In genomic region chr13:43662976-43663375, GRCh38 we compare ENCODE assay signal across 20 cellular contexts.
DNase-seq lines count a peak whose midpoint lies in the region; ATAC-seq and TF ChIP-seq lines count a peak whose summit lies in the region.
"Had no signal": no experiment of that assay in that cellular context is flagged by ENCODE, and none has a peak within 500 bp of the region (broad histone marks: within the 10 kb centered on the region; RNA-seq: fewer than 3 reads in every experiment).

No MANE protein-coding gene starts in this region.

- H4K8ac ChIP-seq in neuronal stem cell (ENCODE audit: low read depth, low read length): no peak overlapping the region

- H3K18ac ChIP-seq in neuronal stem cell (ENCODE audit: low read length): no peak overlapping the region

- no peak overlapping the region for H2BK5ac ChIP-seq in neuronal stem cell (ENCODE audit: low read length)

- no peak for DNase-seq in Calu3
- no peak for DNase-seq in neuronal stem cell (ENCODE audit: low spot score)
- no peak for DNase-seq in 8988T
- DNase-seq in SKM-1 treated with dmso at 0.1 percent for 144 hours (lab: John Stamatoyannopoulos, UW; ENCODE audit: unreplicated experiment): no peak
- no peak for DNase-seq in MCF 10A (ENCODE audit: unreplicated experiment)
- no peak for DNase-seq in KBM-7
- DNase-seq: Caco-2; CD4-positive, alpha-beta memory T cell; H9; NCI-H1694 treated with DMSO at 0.1 percent for 48 hours; NCI-H526; SW 1271 had no signal

- CTCF ChIA-PET in Calu3 (lab: Charles Lee) (no interaction called here), MCF 10A (lab: Yijun Ruan, JAX) (no interaction called here)

- H3K36me3 ChIP-seq in Loucy (ENCODE audit: insufficient read depth, low read length) (no peaks in the 10 kb centered on the region), gastroesophageal sphincter (no peaks in the 10 kb centered on the region), neuronal stem cell (replicated peaks in 1 of 2; ENCODE audit: control insufficient read depth in 2 of 2, insufficient read depth in 2 of 2, low read length in 2 of 2) (no peaks in the 10 kb centered on the region)
- H3K36me3 ChIP-seq: BLaER1 treated with 17β-estradiol and CSF1 and Interleukin-3, amounts not matched to agents 10 nM and 100 nM; SJSA1 had no signal

- no peaks in the 10 kb centered on the region for H3K9me2 ChIP-seq in Loucy (replicated peaks; ENCODE audit: low read depth, low read length)

- no peak overlapping the region for H3K4me3 ChIP-seq in Loucy (ENCODE audit: low read length, poor library complexity, severe bottlenecking)
- no peak overlapping the region for H3K4me3 ChIP-seq in gastroesophageal sphincter
- no peak overlapping the region for H3K4me3 ChIP-seq in neuronal stem cell (ENCODE audit: low read length in 2 of 2)
- H3K4me3 ChIP-seq: BLaER1 treated with 17β-estradiol and CSF1 and Interleukin-3, amounts not matched to agents 10 nM and 100 nM; SJSA1 had no signal

- intact Hi-C loops in Calu3 (cut with micrococcal nuclease; ENCODE audit: unreplicated experiment): no loop called here
- intact Hi-C loops in MCF 10A (cut with micrococcal nuclease): no loop called here

- no peaks in the 10 kb centered on the region for H3K27me3 ChIP-seq in Loucy (ENCODE audit: insufficient read depth, low read length, poor library complexity, severe bottlenecking)
- H3K27me3 ChIP-seq in gastroesophageal sphincter: no peaks in the 10 kb centered on the region
- no peaks in the 10 kb centered on the region for H3K27me3 ChIP-seq in neuronal stem cell (ENCODE audit: control insufficient read depth in 3 of 3, insufficient read depth in 3 of 3, low read depth in 1 of 3, low read length in 3 of 3)
- H3K27me3 ChIP-seq: BLaER1 treated with 17β-estradiol and CSF1 and Interleukin-3, amounts not matched to agents 10 nM and 100 nM; SJSA1 had no signal

- no TSS peak for BruUV-seq in Calu3 (replicated peaks; lab: Mats Ljungman, UMichigan)
- no TSS peak for BruUV-seq in MCF 10A (replicated peaks; lab: Mats Ljungman, UMichigan)

- H2BK15ac ChIP-seq in neuronal stem cell (ENCODE audit: low read length): no peak overlapping the region

- H3F3A ChIP-seq in Loucy (ENCODE audit: low read depth): no peaks in the 10 kb centered on the region

- H3K4ac ChIP-seq in neuronal stem cell (ENCODE audit: low read length): no peak overlapping the region

- in situ Hi-C loops in KBM-7 (cut with MboI; ENCODE audit: low pct_unique_long_range_greater_than_20kb, low sequenced_read_pairs): no loop called here

- no peak overlapping the region for H3K23ac ChIP-seq in neuronal stem cell (ENCODE audit: low read depth, low read length, poor library complexity)

- H3K14ac ChIP-seq in neuronal stem cell (ENCODE audit: low read length): no peak overlapping the region

- H3K9me3 ChIP-seq in Loucy (ENCODE audit: insufficient read depth, low read depth, low read length) (no peaks in the 10 kb centered on the region), gastroesophageal sphincter (no peaks in the 10 kb centered on the region), neuronal stem cell (replicated peaks in 1 of 2; ENCODE audit: control insufficient read depth in 2 of 2, insufficient read depth in 1 of 2, low read depth in 1 of 2, low read length in 2 of 2) (no peaks in the 10 kb centered on the region)
- H3K9me3 ChIP-seq: BLaER1 treated with 17β-estradiol and CSF1 and Interleukin-3, amounts not matched to agents 10 nM and 100 nM; Caco-2; SJSA1 had no signal

- H3K36me3 Mint-ChIP-seq in Calu3 (ENCODE audit: insufficient read depth, unreplicated experiment) (no peaks in the 10 kb centered on the region), MCF 10A (ENCODE audit: insufficient read depth, unreplicated experiment) (no peaks in the 10 kb centered on the region)
- H3K36me3 Mint-ChIP-seq: CD4-positive, alpha-beta memory T cell had no signal

- TF ChIP-seq POLR2A in gastroesophageal sphincter (IDR thresholded peaks at IDR 0.05): no peak

- peak overlapping the region; percentile 20 for H3K27ac Mint-ChIP-seq in Calu3 (ENCODE audit: unreplicated experiment)
- H3K27ac Mint-ChIP-seq in MCF 10A (ENCODE audit: low read depth, unreplicated experiment): no peak overlapping the region
- H3K27ac Mint-ChIP-seq: CD4-positive, alpha-beta memory T cell; H9 had no signal

- no peak overlapping the region for H3K9ac ChIP-seq in Loucy (ENCODE audit: low read depth, low read length, poor library complexity, severe bottlenecking)
- H3K9ac ChIP-seq in neuronal stem cell (ENCODE audit: low read depth, low read length, poor library complexity): no peak overlapping the region
- H3K9ac ChIP-seq: BLaER1 treated with 17β-estradiol and CSF1 and Interleukin-3, amounts not matched to agents 10 nM and 100 nM; KMS-11 had no signal

- no peak for ATAC-seq in gastroesophageal sphincter
- ATAC-seq: Right ventricle myocardium inferior had no signal

- no peak overlapping the region for H3K4me2 ChIP-seq in Loucy (ENCODE audit: low read depth, low read length, poor library complexity, severe bottlenecking)
- H3K4me2 ChIP-seq in neuronal stem cell (ENCODE audit: insufficient read depth, low read length, poor library complexity, severe bottlenecking): no peak overlapping the region
- H3K4me2 ChIP-seq: BLaER1 treated with 17β-estradiol and CSF1 and Interleukin-3, amounts not matched to agents 10 nM and 100 nM; KMS-11 had no signal

- TF ChIP-seq CTCF in Calu3 (IDR thresholded peaks at IDR 0.05; ENCODE audit: unreplicated experiment): no peak
- no peak for TF ChIP-seq CTCF in Loucy (conservative IDR thresholded peaks at IDR 0.05; ENCODE audit: low read length)
- no peak for TF ChIP-seq CTCF in gastroesophageal sphincter (IDR thresholded peaks at IDR 0.05)
- no peak for TF ChIP-seq CTCF in MCF 10A (IDR thresholded peaks at IDR 0.05; ENCODE audit: unreplicated experiment)

- no peaks in the 10 kb centered on the region for H4K20me1 ChIP-seq in Loucy (ENCODE audit: insufficient read depth, low read length, poor library complexity, severe bottlenecking)
- H4K20me1 ChIP-seq: BLaER1 treated with 17β-estradiol and CSF1 and Interleukin-3, amounts not matched to agents 10 nM and 100 nM had no signal

- no peak for TF ChIP-seq EP300 in gastroesophageal sphincter (IDR thresholded peaks at IDR 0.05)

- H3K4me3 Mint-ChIP-seq in Calu3 (ENCODE audit: low read depth, unreplicated experiment): no peak overlapping the region
- no peak overlapping the region for H3K4me3 Mint-ChIP-seq in MCF 10A (ENCODE audit: unreplicated experiment)
- H3K4me3 Mint-ChIP-seq: CD4-positive, alpha-beta memory T cell; H9 had no signal

- H3K79me1 ChIP-seq in neuronal stem cell (ENCODE audit: low read depth, low read length): no peaks in the 10 kb centered on the region

- peak overlapping the region in 3 of 4 donors; percentile 4 to 11 (median 10) for H3K27ac ChIP-seq in gastroesophageal sphincter
- H3K27ac ChIP-seq in neuronal stem cell (replicated peaks; ENCODE audit: low read length): no peak overlapping the region
- H3K27ac ChIP-seq: 22Rv1; BLaER1 treated with 17β-estradiol and CSF1 and Interleukin-3, amounts not matched to agents 10 nM and 100 nM; HL-60; KMS-11; SJSA1 had no signal

- H3K4me1 ChIP-seq in Loucy (ENCODE audit: insufficient read depth, low read length, poor library complexity, severe bottlenecking): peaks cover 11% of the 10 kb centered on the region
- peaks cover 3 to 29% (median 15%) of the 10 kb centered on the region in 3 donors for H3K4me1 ChIP-seq in gastroesophageal sphincter
- H3K4me1 ChIP-seq in neuronal stem cell (ENCODE audit: control insufficient read depth in 2 of 2, insufficient read depth in 1 of 2, low read depth in 1 of 2, low read length in 2 of 2): peaks cover 10 to 17% of the 10 kb centered on the region in 2 donors
- H3K4me1 ChIP-seq: BLaER1 treated with 17β-estradiol and CSF1 and Interleukin-3, amounts not matched to agents 10 nM and 100 nM had no signal

- no peaks in the 10 kb centered on the region for H3K79me2 ChIP-seq in Loucy (ENCODE audit: insufficient read depth, low read length)

- no peak overlapping the region for H2BK12ac ChIP-seq in neuronal stem cell (ENCODE audit: low read length)

- H3K27me3 Mint-ChIP-seq in Calu3 (ENCODE audit: unreplicated experiment): no peaks in the 10 kb centered on the region
- H3K27me3 Mint-ChIP-seq in MCF 10A (ENCODE audit: insufficient read depth, unreplicated experiment): no peaks in the 10 kb centered on the region

- H4K91ac ChIP-seq in neuronal stem cell (ENCODE audit: low read depth, low read length, poor library complexity): no peak overlapping the region

- peak overlapping the region; percentile 13; the same call in 1 of the 2 replicates for H2AFZ ChIP-seq in Loucy (ENCODE audit: low read length)
- peak overlapping the region; percentile 5 for H2AFZ ChIP-seq in neuronal stem cell (ENCODE audit: low read length)

- no peak overlapping the region for H2AK5ac ChIP-seq in neuronal stem cell (ENCODE audit: low read depth, low read length)

- POLR2A ChIA-PET in MCF 10A (lab: Yijun Ruan, JAX): interaction anchor here (0.6 kb wide), 1 partner anchor 319 kb away, joined by 3 read pairs; no protein-coding TSS in a partner anchor

- H3K4me1 Mint-ChIP-seq in Calu3 (ENCODE audit: low read depth, unreplicated experiment): peaks cover 27% of the 10 kb centered on the region
- H3K4me1 Mint-ChIP-seq in MCF 10A (ENCODE audit: insufficient read depth, unreplicated experiment): peaks cover 20% of the 10 kb centered on the region

- H3K9me3 Mint-ChIP-seq in Calu3 (ENCODE audit: low read depth, unreplicated experiment) (no peaks in the 10 kb centered on the region), MCF 10A (ENCODE audit: unreplicated experiment) (no peaks in the 10 kb centered on the region)
- H3K9me3 Mint-ChIP-seq: CD4-positive, alpha-beta memory T cell; H9 had no signal

- H2BK120ac ChIP-seq in neuronal stem cell (ENCODE audit: low read depth, low read length): no peak overlapping the region
